ENCODE assay signal across 23 cellular contexts in the genomic region with DNA sequence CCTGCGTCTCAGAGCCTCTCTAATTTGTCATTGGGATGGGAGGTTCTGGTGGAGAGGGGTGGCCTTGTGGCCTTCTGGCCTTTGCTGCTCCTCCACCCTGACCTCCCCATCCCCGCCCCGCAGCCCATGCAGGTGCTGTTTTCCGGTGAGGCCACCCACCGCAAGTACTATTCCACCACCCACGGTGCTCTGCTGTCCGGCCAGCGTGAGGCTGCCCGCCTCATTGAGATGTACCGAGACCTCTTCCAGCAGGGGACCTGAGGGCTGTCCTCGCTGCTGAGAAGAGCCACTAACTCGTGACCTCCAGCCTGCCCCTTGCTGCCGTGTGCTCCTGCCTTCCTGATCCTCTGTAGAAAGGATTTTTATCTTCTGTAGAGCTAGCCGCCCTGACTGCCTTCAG. TPM values are rescaled to one million over a fixed set of nuclear protein-coding genes. Genes with fewer than 3 reads are reported as not detected.
"Had no signal": no experiment of that assay in that cellular context is flagged by ENCODE, and none has a peak within 500 bp of the region (broad histone marks: within the 10 kb centered on the region; RNA-seq: fewer than 3 reads in every experiment).

No MANE protein-coding gene starts in this region.

- H3K27me3 Mint-ChIP-seq: activated B cell treated with CpG ODN at 0.5 μM for 24 hours; activated CD4-positive, alpha-beta T cell treated with anti-CD3 and anti-CD28 coated beads for 36 hours; activated naive CD8-positive, alpha-beta T cell treated with anti-CD3 and anti-CD28 coated beads, Interleukin-2, amount 10 ng/mL, durations not matched to agents 7 days and 5 days had no signal

- H3K27ac Mint-ChIP-seq: activated B cell treated with CpG ODN at 0.5 μM for 24 hours; activated CD4-positive, alpha-beta T cell treated with anti-CD3 and anti-CD28 coated beads for 36 hours; activated naive CD4-positive, alpha-beta T cell treated with anti-CD3 and anti-CD28 coated beads for 36 hours; activated naive CD8-positive, alpha-beta T cell treated with anti-CD3 and anti-CD28 coated beads, Interleukin-2, amount 10 ng/mL, durations not matched to agents 7 days and 5 days; activated T-helper 2 cell treated with anti-CD3 and anti-CD28 coated beads, Interferon-gamma antibody, Interleukin-2, Interleukin-4, amounts not matched to agents 10 μg/mL and 5 μg/mL and 100 μg/mL, durations not matched to agents 14 hours and 24 hours and 36 hours; nephron; stimulated activated memory B cell treated with anti-CD40 and anti-IgM and Interleukin-4, amounts not matched to agents 10 μg/mL and 1 μg/mL and 100 μg/mL, for 72 hours; T-helper 1 cell treated with Interleukin-12 subunit alpha and Interleukin-12 subunit beta and Interleukin-4 antibody, amounts not matched to agents 30 μg/mL and 1 μg/mL, for 36 hours had no signal

- H3K36me3 Mint-ChIP-seq: activated naive CD8-positive, alpha-beta T cell treated with anti-CD3 and anti-CD28 coated beads, Interleukin-2, amount 10 ng/mL, durations not matched to agents 7 days and 5 days; stimulated activated memory B cell treated with anti-CD40 and anti-IgM and Interleukin-4, amounts not matched to agents 10 μg/mL and 1 μg/mL and 100 μg/mL, for 72 hours had no signal

- H3K9me3 ChIP-seq: gastroesophageal sphincter, heart left ventricle had no signal

- H3K27ac ChIP-seq: coronary artery, epithelial cell of prostate, gastroesophageal sphincter, heart left ventricle had no signal

- H3K27me3 ChIP-seq: gastroesophageal sphincter, heart left ventricle had no signal

- H3K4me3 Mint-ChIP-seq: activated B cell treated with CpG ODN at 0.5 μM for 24 hours; activated CD4-positive, alpha-beta T cell treated with anti-CD3 and anti-CD28 coated beads for 36 hours; activated naive CD4-positive, alpha-beta T cell treated with anti-CD3 and anti-CD28 coated beads for 36 hours; activated naive CD8-positive, alpha-beta T cell treated with anti-CD3 and anti-CD28 coated beads, Interleukin-2, amount 10 ng/mL, durations not matched to agents 7 days and 5 days; activated T-cell treated with anti-CD3 and anti-CD28 coated beads, Interleukin-2, amount 50 U/mL, for 4 hours; nephron; stimulated activated memory B cell treated with anti-CD40 and anti-IgM and Interleukin-4, amounts not matched to agents 10 μg/mL and 1 μg/mL and 100 μg/mL, for 72 hours; T-helper 1 cell treated with Interleukin-12 subunit alpha and Interleukin-12 subunit beta and Interleukin-4 antibody, amounts not matched to agents 30 μg/mL and 1 μg/mL, for 36 hours had no signal

- H3K4me1 ChIP-seq: gastroesophageal sphincter, heart left ventricle had no signal

- H3K9me3 Mint-ChIP-seq: activated B cell treated with CpG ODN at 0.5 μM for 24 hours; activated naive CD4-positive, alpha-beta T cell treated with anti-CD3 and anti-CD28 coated beads for 36 hours; activated naive CD8-positive, alpha-beta T cell treated with anti-CD3 and anti-CD28 coated beads, Interleukin-2, amount 10 ng/mL, durations not matched to agents 7 days and 5 days; activated T-cell treated with anti-CD3 and anti-CD28 coated beads, Interleukin-2, amount 50 U/mL, for 4 hours; activated T-helper 2 cell treated with anti-CD3 and anti-CD28 coated beads, Interferon-gamma antibody, Interleukin-2, Interleukin-4, amounts not matched to agents 10 μg/mL and 5 μg/mL and 100 μg/mL, durations not matched to agents 14 hours and 24 hours and 36 hours; nephron; T-helper 1 cell treated with Interleukin-12 subunit alpha and Interleukin-12 subunit beta and Interleukin-4 antibody, amounts not matched to agents 30 μg/mL and 1 μg/mL, for 36 hours had no signal

- H3K4me1 Mint-ChIP-seq: activated B cell treated with CpG ODN at 0.5 μM for 24 hours; activated CD4-positive, alpha-beta T cell treated with anti-CD3 and anti-CD28 coated beads for 36 hours; activated naive CD8-positive, alpha-beta T cell treated with anti-CD3 and anti-CD28 coated beads, Interleukin-2, amount 10 ng/mL, durations not matched to agents 7 days and 5 days; nephron; stimulated activated memory B cell treated with anti-CD40 and anti-IgM and Interleukin-4, amounts not matched to agents 10 μg/mL and 1 μg/mL and 100 μg/mL, for 72 hours had no signal

- DNase-seq: activated B cell treated with CpG ODN at 0.5 μM for 24 hours; activated CD4-positive, alpha-beta T cell treated with anti-CD3 and anti-CD28 coated beads for 36 hours; activated CD4-positive, alpha-beta T cell treated with anti-CD3 and anti-CD28 coated beads, Interleukin-2, amount 50 U/mL, for 4 hours; activated CD8-positive, alpha-beta memory T cell treated with anti-CD3 and anti-CD28 coated beads, Interleukin-2, amount 50 U/mL, for 48 hours; activated naive CD4-positive, alpha-beta T cell treated with anti-CD3 and anti-CD28 coated beads for 36 hours; activated naive CD8-positive, alpha-beta T cell treated with anti-CD3 and anti-CD28 coated beads, Interleukin-2, amount 10 ng/mL, durations not matched to agents 7 days and 5 days; activated T-cell treated with anti-CD3 and anti-CD28 coated beads, Interleukin-2, amount 50 U/mL, for 4 hours; amniotic stem cell; cerebellar nuclear complex; heart left ventricle; left cardiac atrium; mesenchymal stem cell; nucleus accumbens; stimulated activated CD4-positive, alpha-beta T cell treated with anti-CD3 and anti-CD28 coated beads, Interleukin-2, amount 100 ng/mL, for 24 hours; T1000; trophoblast cell had no signal

- H3K4me3 ChIP-seq: coronary artery, gastroesophageal sphincter, heart left ventricle had no signal

RNA-seq across cellular contexts. Expression of a gene that starts 38.5 kb away (rescaled TPM):
- total RNA-seq: activated B cell treated with CpG ODN at 0.5 μM for 24 hours had no signal
